ENCODE assay signal across 10 cellular contexts in the genomic region with DNA sequence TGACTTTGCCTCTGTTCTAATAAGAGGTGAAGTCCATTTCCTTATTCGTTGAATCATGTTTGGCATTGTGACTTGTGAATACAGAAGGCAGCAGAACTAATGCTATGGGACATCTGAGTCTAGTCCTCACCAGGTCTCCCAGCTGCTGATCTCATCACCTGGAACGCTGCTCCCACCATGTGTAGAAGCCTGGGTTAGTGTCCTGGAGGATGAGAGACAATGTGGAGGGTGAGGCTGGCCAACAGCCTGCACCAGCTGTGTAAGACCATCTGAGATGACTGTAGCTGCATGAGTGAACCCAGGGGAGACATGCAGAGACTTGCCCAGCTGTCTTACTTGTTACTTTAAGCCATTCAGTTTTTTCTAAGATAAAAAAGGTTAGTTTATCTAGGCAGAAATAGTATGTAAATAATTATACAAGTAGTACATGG. TPM values are rescaled to one million over a fixed set of nuclear protein-coding genes. Genes with fewer than 3 reads are reported as not detected.
DNase-seq lines count a peak whose midpoint lies in the region; ATAC-seq, FAIRE-seq and TF ChIP-seq lines count a peak whose summit lies in the region.
"Had no signal": no experiment of that assay in that cellular context is flagged by ENCODE, and none has a peak within 500 bp of the region (broad histone marks: within the 10 kb centered on the region; RNA-seq: fewer than 3 reads in every experiment).

No MANE protein-coding gene starts in this region.

- H3K27ac ChIP-seq in keratinocyte (ENCODE audit: control insufficient read depth, insufficient read depth, low read length), result no peak overlapping the region
- no peak overlapping the region for H3K27ac ChIP-seq in uterus

- no peak for TF ChIP-seq POLR2A in uterus (IDR thresholded peaks at IDR 0.05)

- H4K20me1 ChIP-seq in Loucy (ENCODE audit: insufficient read depth, low read length, poor library complexity, severe bottlenecking) (no peaks in the 10 kb centered on the region), keratinocyte (ENCODE audit: control insufficient read depth, extremely low read depth, insufficient read depth, low read length) (no peaks in the 10 kb centered on the region)

- no peaks in the 10 kb centered on the region for H3K27me3 ChIP-seq in GM06990 (replicated peaks; ENCODE audit: control insufficient read depth, insufficient read depth, low read length)
- no peaks in the 10 kb centered on the region for H3K27me3 ChIP-seq in Loucy (ENCODE audit: insufficient read depth, low read length, poor library complexity, severe bottlenecking)
- H3K27me3 ChIP-seq in keratinocyte (ENCODE audit: control insufficient read depth, extremely low read depth, insufficient read depth, low read length), result peaks cover 13% of the 10 kb centered on the region
- H3K27me3 ChIP-seq in uterus, result no peaks in the 10 kb centered on the region

- dilution Hi-C loops in keratinocyte (cut with MboI; ENCODE audit: extremely low pct_ligation_motif_present, low sequenced_read_pairs), result no loop called here

- no peaks in the 10 kb centered on the region for H3F3A ChIP-seq in Loucy (ENCODE audit: low read depth)

- H3K4me1 ChIP-seq in Loucy (ENCODE audit: insufficient read depth, low read length, poor library complexity, severe bottlenecking) (no peaks in the 10 kb centered on the region), keratinocyte (ENCODE audit: control insufficient read depth, extremely low read depth, insufficient read depth, low read length) (peaks cover 10% of the 10 kb centered on the region), uterus (no peaks in the 10 kb centered on the region)

- H3K79me2 ChIP-seq in Loucy (ENCODE audit: insufficient read depth, low read length), result no peaks in the 10 kb centered on the region
- H3K79me2 ChIP-seq in keratinocyte (ENCODE audit: control insufficient read depth, insufficient read depth, low read length), result no peaks in the 10 kb centered on the region

- no peak overlapping the region for H3K4me2 ChIP-seq in Loucy (ENCODE audit: low read depth, low read length, poor library complexity, severe bottlenecking)
- peak overlapping the region; percentile 53 for H3K4me2 ChIP-seq in keratinocyte (ENCODE audit: control insufficient read depth, extremely low read depth, insufficient read depth, low read depth, low read length)

- no peaks in the 10 kb centered on the region for H3K9me2 ChIP-seq in Loucy (replicated peaks; ENCODE audit: low read depth, low read length)

- DNase-seq in GM06990 (ENCODE audit: extremely low read depth, insufficient read length) (peak; percentile 70), keratinocyte (ENCODE audit: low read depth, low spot score) (peak; percentile 62), omental fat pad (ENCODE audit: low spot score) (no peak), uterus (no peak), NCI-H2029 treated with DMSO at 0.1 percent for 48 hours (lab: John Stamatoyannopoulos, UW) (no peak)
- DNase-seq: NCI-H1417 had no signal

- no peaks in the 10 kb centered on the region for H3K9me1 ChIP-seq in keratinocyte (ENCODE audit: control insufficient read depth, extremely low read depth, insufficient read depth, low read length)

- H3K36me3 ChIP-seq in GM06990 (ENCODE audit: control insufficient read depth, insufficient read depth, low read length) (no peaks in the 10 kb centered on the region; the same call in none of the 2 replicates), Loucy (ENCODE audit: insufficient read depth, low read length) (no peaks in the 10 kb centered on the region), keratinocyte (ENCODE audit: control insufficient read depth in 2 of 2, extremely low read depth in 1 of 2, insufficient read depth in 2 of 2, low read length in 2 of 2) (no peaks in the 10 kb centered on the region), uterus (no peaks in the 10 kb centered on the region)

- FAIRE-seq in keratinocyte (lab: Jason Lieb, UNC), result peak; percentile 91

- H3K9me3 ChIP-seq in Loucy (ENCODE audit: insufficient read depth, low read depth, low read length), result no peaks in the 10 kb centered on the region
- H3K9me3 ChIP-seq in keratinocyte (ENCODE audit: control insufficient read depth, low read depth, low read length), result no peaks in the 10 kb centered on the region
- H3K9me3 ChIP-seq in uterus, result no peaks in the 10 kb centered on the region

- H2AFZ ChIP-seq in Loucy (ENCODE audit: low read length) (peak overlapping the region; percentile 4; the same call in 1 of the 2 replicates), keratinocyte (ENCODE audit: control insufficient read depth, low read length) (peak overlapping the region; percentile 11)

- ATAC-seq in GM21390 (IDR thresholded peaks at IDR 0.05; ENCODE audit: unreplicated experiment), result peak; percentile 45
- ATAC-seq in omental fat pad (ENCODE audit: low FRiP score), result no peak
- no peak for ATAC-seq in GM21447 (IDR thresholded peaks at IDR 0.05; ENCODE audit: unreplicated experiment)

- intact Hi-C loops in uterus (cut with DNase I; ENCODE audit: low total_unique reads), result no loop called here

- H3K4me3 ChIP-seq in GM06990 (replicated peaks; ENCODE audit: low read depth, low read length), result peak overlapping the region; percentile 43
- no peak overlapping the region for H3K4me3 ChIP-seq in Loucy (ENCODE audit: low read length, poor library complexity, severe bottlenecking)
- peak overlapping the region in 1 of 3 experiments; percentile 2 for H3K4me3 ChIP-seq in keratinocyte (ENCODE audit: control insufficient read depth in 2 of 3, extremely low read depth in 1 of 3, insufficient read depth in 2 of 3, low read depth in 1 of 3, low read length in 3 of 3)
- H3K4me3 ChIP-seq in uterus, result no peak overlapping the region

- H3K9ac ChIP-seq in Loucy (ENCODE audit: low read depth, low read length, poor library complexity, severe bottlenecking) (no peak overlapping the region), keratinocyte (ENCODE audit: control insufficient read depth, extremely low read depth, insufficient read depth, low read length) (no peak overlapping the region)

- no peak for TF ChIP-seq CTCF in GM06990 (IDR thresholded peaks at IDR 0.05; ENCODE audit: insufficient read depth, low read length, poor library complexity, severe bottlenecking)
- TF ChIP-seq CTCF in Loucy (conservative IDR thresholded peaks at IDR 0.05; ENCODE audit: low read length), result no peak
- TF ChIP-seq CTCF in keratinocyte (optimal IDR thresholded peaks at IDR 0.05 in 1 of 3, IDR thresholded peaks at IDR 0.05 in 1 of 3, conservative IDR thresholded peaks at IDR 0.05 in 1 of 3; ENCODE audit: extremely low read depth in 1 of 3, insufficient read depth in 2 of 3, low read length in 3 of 3), result no peak
- TF ChIP-seq CTCF in omental fat pad (IDR thresholded peaks at IDR 0.05), result no peak
- TF ChIP-seq CTCF in uterus (IDR thresholded peaks at IDR 0.05), result no peak

RNA-seq across cellular contexts. Expression of a gene that starts 3.5 kb away (rescaled TPM):
- polyA plus RNA-seq in keratinocyte, result 0.05 to 0.08 TPM in 2 of 3 replicates, not detected in the other
- polyA plus RNA-seq in keratinocyte (2011; ENCODE audit: low read depth), result not detected
- not detected in 2 replicates for polyA plus RNA-seq in keratinocyte (2011; cell fraction: cytosol; rRNA removed)
- not detected in 2 replicates for polyA plus RNA-seq in keratinocyte (2011; cell fraction: nucleus; rRNA removed)
- polyA plus RNA-seq in keratinocyte (2012; ENCODE audit: low replicate concordance), result not detected in 2 replicates
- polyA minus RNA-seq in keratinocyte, result 0.62 TPM in 1 of 3 replicates, not detected in the others
- not detected for polyA minus RNA-seq in keratinocyte (2011; cell fraction: cytosol; rRNA and poly(A)+ RNA removed)
- polyA minus RNA-seq in keratinocyte (2011; cell fraction: nucleus; rRNA and poly(A)+ RNA removed), result not detected in 2 replicates
- 1 to 10 TPM; 3.0 to 7.2 (median 3.9) TPM for total RNA-seq in omental fat pad
- total RNA-seq in uterus, result 10 to 100 TPM in 3 of 4 donors, 1 to 10 TPM in 1; 3.1 to 25.1 (median 20.8) TPM

RNA-seq across cellular contexts. Expression of a gene that starts 32.0 kb away (rescaled TPM):
- not detected in 3 replicates for polyA plus RNA-seq in keratinocyte
- not detected for polyA plus RNA-seq in keratinocyte (2011; ENCODE audit: low read depth)
- not detected in 2 replicates for polyA plus RNA-seq in keratinocyte (2011; cell fraction: cytosol; rRNA removed)
- polyA plus RNA-seq in keratinocyte (2011; cell fraction: nucleus; rRNA removed), result not detected in 2 replicates
- polyA plus RNA-seq in keratinocyte (2012; ENCODE audit: low replicate concordance), result 0.08 TPM in 1 of 2 replicates, not detected in the other
- polyA minus RNA-seq in keratinocyte, result not detected in 3 replicates
- polyA minus RNA-seq in keratinocyte (2011; cell fraction: cytosol; rRNA and poly(A)+ RNA removed), result not detected
- polyA minus RNA-seq in keratinocyte (2011; cell fraction: nucleus; rRNA and poly(A)+ RNA removed), result not detected in 2 replicates
- under 1 TPM in 3 of 4 donors, not detected in 1; 0.44 to 0.96 (median 0.65) TPM for total RNA-seq in omental fat pad
- 1 to 10 TPM in 2 of 4 donors, not detected in 2; 1.9 to 5.4 TPM for total RNA-seq in uterus
- total RNA-seq: activated CD8-positive, alpha-beta memory T cell treated with anti-CD3 and anti-CD28 coated beads for 36 hours had no signal

Comparison
In these comparisons a context has a peak if more than half of its experiments do, and no peak if none do; other contexts are left out.
1. DNase-seq: peak in GM06990 (single experiment) and keratinocyte (single experiment); none in omental fat pad (single experiment), uterus (0 of 2) and NCI-H2029 treated with DMSO at 0.1 percent for 48 hours (single experiment).